ENCODE assay signal across 5 cellular contexts in the genomic region with DNA sequence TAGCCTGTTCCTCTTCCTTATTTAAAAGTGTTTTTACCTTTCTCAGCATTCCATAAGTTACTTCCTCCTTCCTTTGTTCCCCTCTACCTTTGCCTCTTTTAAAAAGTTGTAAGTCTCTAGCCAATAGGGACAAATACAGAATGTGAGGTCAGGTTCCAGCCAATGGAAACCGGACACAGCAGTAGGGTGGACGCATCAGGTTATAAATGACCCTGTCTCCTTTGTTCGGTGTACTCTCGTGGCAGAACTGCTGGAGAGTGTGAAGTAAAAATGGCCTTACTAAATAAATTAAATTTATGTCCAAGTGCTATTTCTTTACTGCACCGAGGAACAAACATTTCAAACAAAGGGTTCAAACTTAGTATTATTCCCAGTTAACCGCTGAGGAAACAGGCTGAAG. TPM values are rescaled to one million over a fixed set of nuclear protein-coding genes. Genes with fewer than 3 reads are reported as not detected.
"Had no signal": no experiment of that assay in that cellular context is flagged by ENCODE, and none has a peak within 500 bp of the region (broad histone marks: within the 10 kb centered on the region; RNA-seq: fewer than 3 reads in every experiment).

No MANE protein-coding gene starts in this region.

RNA-seq across cellular contexts. Expression of a gene that starts 26.1 kb away (rescaled TPM):
- total RNA-seq: cerebellum, esophagus mucosa had no signal

RNA-seq across cellular contexts. Expression of a gene that starts 47.7 kb away (rescaled TPM):
- total RNA-seq: activated T-cell treated with anti-CD3 and anti-CD28 coated beads, Interleukin-2, amount 50 U/mL, for 72 hours; cerebellum; esophagus mucosa; mesenteric fat pad had no signal
- polyA plus RNA-seq: ovary had no signal
